ENCODE assay signal across 23 cellular contexts in genomic region chr4:61783050-61783449, GRCh38.
DNase-seq lines count a peak whose midpoint lies in the region; ATAC-seq, FAIRE-seq and TF ChIP-seq lines count a peak whose summit lies in the region.
"Had no signal": no experiment of that assay in that cellular context is flagged by ENCODE, and none has a peak within 500 bp of the region (broad histone marks: within the 10 kb centered on the region; RNA-seq: fewer than 3 reads in every experiment).

No MANE protein-coding gene starts in this region.

- H2AK5ac ChIP-seq in mesendoderm (ENCODE audit: low read length): no peak overlapping the region

- H2BK5ac ChIP-seq in mesendoderm (ENCODE audit: low read length): no peak overlapping the region

- dilution Hi-C loops in mammary epithelial cell (cut with HindIII; ENCODE audit: low sequenced_read_pairs): no loop called here

- H3K9me3 Mint-ChIP-seq in activated CD4-positive, alpha-beta T cell treated with anti-CD3 and anti-CD28 coated beads for 36 hours (ENCODE audit: low read depth): peaks cover 4% of the 10 kb centered on the region
- H3K9me3 Mint-ChIP-seq: stimulated activated memory B cell treated with anti-CD40 and anti-IgM and Interleukin-4, amounts not matched to agents 10 μg/mL and 1 μg/mL and 100 μg/mL, for 72 hours had no signal

- H3K9ac ChIP-seq in mammary epithelial cell (ENCODE audit: insufficient read depth, low read length): no peak overlapping the region
- H3K9ac ChIP-seq in mesendoderm (ENCODE audit: low read length): no peak overlapping the region
- H3K9ac ChIP-seq: BLaER1 treated with 17β-estradiol and CSF1 and Interleukin-3, amounts not matched to agents 10 nM and 100 nM had no signal

- in situ Hi-C loops in mammary epithelial cell (cut with MboI; ENCODE audit: low sequenced_read_pairs in 2 of 2): no loop called here

- H3K27me3 ChIP-seq in mammary epithelial cell (ENCODE audit: insufficient read depth, low read length): peaks cover 4% of the 10 kb centered on the region
- H3K27me3 ChIP-seq in right atrium auricular region: no peaks in the 10 kb centered on the region
- no peaks in the 10 kb centered on the region for H3K27me3 ChIP-seq in mesendoderm (ENCODE audit: insufficient read depth, low read length, poor library complexity)
- H3K27me3 ChIP-seq: BLaER1 treated with 17β-estradiol and CSF1 and Interleukin-3, amounts not matched to agents 10 nM and 100 nM; gastrocnemius medialis; left lung; upper lobe of right lung had no signal

- no peak overlapping the region for H3K23ac ChIP-seq in mesendoderm (ENCODE audit: low read length)

- no TSS peak for BruUV-seq in mammary epithelial cell (replicated peaks; lab: Mats Ljungman, UMichigan)

- H3K36me3 Mint-ChIP-seq in activated CD4-positive, alpha-beta T cell treated with anti-CD3 and anti-CD28 coated beads for 36 hours (ENCODE audit: low read depth): no peaks in the 10 kb centered on the region
- H3K36me3 Mint-ChIP-seq: stimulated activated memory B cell treated with anti-CD40 and anti-IgM and Interleukin-4, amounts not matched to agents 10 μg/mL and 1 μg/mL and 100 μg/mL, for 72 hours had no signal

- H3K4me3 ChIP-seq in mammary epithelial cell (replicated peaks in 1 of 3; ENCODE audit: insufficient read depth in 1 of 3, low read depth in 2 of 3, low read length in 3 of 3): no peak overlapping the region
- H3K4me3 ChIP-seq in right atrium auricular region: no peak overlapping the region
- no peak overlapping the region for H3K4me3 ChIP-seq in mesendoderm (ENCODE audit: low read length)
- H3K4me3 ChIP-seq: BLaER1 treated with 17β-estradiol and CSF1 and Interleukin-3, amounts not matched to agents 10 nM and 100 nM; gastrocnemius medialis; left lung; skin epidermis; upper lobe of right lung had no signal

- CTCF ChIA-PET in activated CD4-positive, alpha-beta T cell treated with anti-CD3 and anti-CD28 coated beads for 36 hours (lab: Charles Lee): no interaction called here
- CTCF ChIA-PET in mammary epithelial cell (lab: Charles Lee; ENCODE audit: low non-redundant PET): no interaction called here

- H3K9me3 ChIP-seq in mammary epithelial cell (replicated peaks; ENCODE audit: insufficient read depth, low read length) (no peaks in the 10 kb centered on the region), right atrium auricular region (no peaks in the 10 kb centered on the region)
- H3K9me3 ChIP-seq: BLaER1 treated with 17β-estradiol and CSF1 and Interleukin-3, amounts not matched to agents 10 nM and 100 nM; gastrocnemius medialis; left lung; upper lobe of right lung had no signal

- no peaks in the 10 kb centered on the region for H4K20me1 ChIP-seq in mammary epithelial cell (ENCODE audit: insufficient read depth, low read length)
- H4K20me1 ChIP-seq: BLaER1 treated with 17β-estradiol and CSF1 and Interleukin-3, amounts not matched to agents 10 nM and 100 nM had no signal

- DNase-seq in activated CD4-positive, alpha-beta T cell treated with anti-CD3 and anti-CD28 coated beads for 36 hours: no peak
- DNase-seq in activated CD4-positive, alpha-beta T cell treated with anti-CD3 and anti-CD28 coated beads, Interleukin-2, amount 50 U/mL, for 1 hour: no peak
- DNase-seq in mammary epithelial cell (peak; percentile 17), right atrium auricular region (ENCODE audit: low spot score) (no peak), mesendoderm (no peak), frontal cortex (ENCODE audit: low spot score in 2 of 2) (no peak)
- DNase-seq: 8988T; activated CD4-positive, alpha-beta T cell treated with anti-CD3 and anti-CD28 coated beads, Interleukin-2, amount 50 U/mL, for 48 hours; amygdala; DMS79; gastrocnemius medialis; H7; left lung; NCI-H82; upper lobe of right lung had no signal

- H4K8ac ChIP-seq in mesendoderm (ENCODE audit: low read depth, low read length): no peak overlapping the region

- no peak overlapping the region for H2BK120ac ChIP-seq in mesendoderm (ENCODE audit: low read depth, low read length)

- H3K4me3 Mint-ChIP-seq in activated CD4-positive, alpha-beta T cell treated with anti-CD3 and anti-CD28 coated beads for 36 hours: no peak overlapping the region
- H3K4me3 Mint-ChIP-seq: activated T-helper 1 cell treated with anti-CD3 and anti-CD28 coated beads, Interleukin-12 subunit alpha, Interleukin-12 subunit beta, Interleukin-2, Interleukin-4 antibody, amounts not matched to agents 30 ng/mL and 10 ng/mL and 1 ng/mL, durations not matched to agents 14 hours and 24 hours and 36 hours; stimulated activated memory B cell treated with anti-CD40 and anti-IgM and Interleukin-4, amounts not matched to agents 10 μg/mL and 1 μg/mL and 100 μg/mL, for 72 hours had no signal

- H3K27ac ChIP-seq in mammary epithelial cell (ENCODE audit: insufficient read depth, low read depth, low read length) (no peak overlapping the region), right atrium auricular region (no peak overlapping the region), mesendoderm (ENCODE audit: low read depth, low read length) (no peak overlapping the region)
- H3K27ac ChIP-seq: BLaER1 treated with 17β-estradiol and CSF1 and Interleukin-3, amounts not matched to agents 10 nM and 100 nM; gastrocnemius medialis; left lung; skin epidermis; upper lobe of right lung had no signal

- no peak for FAIRE-seq in frontal cortex (lab: Jason Lieb, UNC)
- FAIRE-seq: endothelial cell of umbilical vein, HepG2 had no signal

- POLR2A ChIA-PET in activated CD4-positive, alpha-beta T cell treated with anti-CD3 and anti-CD28 coated beads for 36 hours (lab: Charles Lee): no interaction called here

- ATAC-seq in activated CD4-positive, alpha-beta T cell treated with anti-CD3 and anti-CD28 coated beads for 36 hours: peak; percentile 42
- ATAC-seq in GM21619 (IDR thresholded peaks at IDR 0.05; ENCODE audit: unreplicated experiment): peak; percentile 69
- peak; percentile 85 for ATAC-seq in HG03060 (IDR thresholded peaks at IDR 0.05; ENCODE audit: low read depth, unreplicated experiment)
- ATAC-seq: gastrocnemius medialis; HepG2; left lung; stimulated activated memory B cell treated with anti-CD40 and anti-IgM and Interleukin-4, amounts not matched to agents 10 μg/mL and 1 μg/mL and 100 μg/mL, for 72 hours; upper lobe of right lung had no signal

- H3K4me1 Mint-ChIP-seq in activated CD4-positive, alpha-beta T cell treated with anti-CD3 and anti-CD28 coated beads for 36 hours: no peaks in the 10 kb centered on the region
- H3K4me1 Mint-ChIP-seq: stimulated activated memory B cell treated with anti-CD40 and anti-IgM and Interleukin-4, amounts not matched to agents 10 μg/mL and 1 μg/mL and 100 μg/mL, for 72 hours had no signal

- H2BK15ac ChIP-seq in mesendoderm (replicated peaks; ENCODE audit: low read depth): no peak overlapping the region

- no peak overlapping the region for H3K4me2 ChIP-seq in mammary epithelial cell (ENCODE audit: insufficient read depth, low read depth, low read length)
- no peak overlapping the region for H3K4me2 ChIP-seq in mesendoderm (ENCODE audit: low read length)
- H3K4me2 ChIP-seq: BLaER1 treated with 17β-estradiol and CSF1 and Interleukin-3, amounts not matched to agents 10 nM and 100 nM had no signal

- no peaks in the 10 kb centered on the region for H3K4me1 ChIP-seq in mammary epithelial cell (ENCODE audit: insufficient read depth, low read length)
- no peaks in the 10 kb centered on the region for H3K4me1 ChIP-seq in right atrium auricular region
- no peaks in the 10 kb centered on the region for H3K4me1 ChIP-seq in mesendoderm (ENCODE audit: control insufficient read depth, low read depth, low read length)
- H3K4me1 ChIP-seq: BLaER1 treated with 17β-estradiol and CSF1 and Interleukin-3, amounts not matched to agents 10 nM and 100 nM; gastrocnemius medialis; left lung; upper lobe of right lung had no signal

- H3K18ac ChIP-seq in mesendoderm (ENCODE audit: low read length): no peak overlapping the region

- H3K36me3 ChIP-seq in mammary epithelial cell (ENCODE audit: insufficient read depth, low read length) (no peaks in the 10 kb centered on the region), right atrium auricular region (no peaks in the 10 kb centered on the region), mesendoderm (ENCODE audit: control insufficient read depth, insufficient read depth, low read length) (no peaks in the 10 kb centered on the region)
- H3K36me3 ChIP-seq: BLaER1 treated with 17β-estradiol and CSF1 and Interleukin-3, amounts not matched to agents 10 nM and 100 nM; gastrocnemius medialis; left lung; upper lobe of right lung had no signal

- intact Hi-C loops in activated CD4-positive, alpha-beta T cell treated with anti-CD3 and anti-CD28 coated beads for 36 hours (cut with DNase I, micrococcal nuclease): no loop called here
- intact Hi-C loops in mammary epithelial cell (cut with micrococcal nuclease): no loop called here

- no peak overlapping the region for H4K5ac ChIP-seq in mesendoderm (ENCODE audit: low read length)

- H3K79me2 ChIP-seq in mammary epithelial cell (ENCODE audit: insufficient read depth, low read length) (no peaks in the 10 kb centered on the region), mesendoderm (ENCODE audit: control insufficient read depth, insufficient read depth, low read length) (no peaks in the 10 kb centered on the region)

- no peak overlapping the region for H3K56ac ChIP-seq in mesendoderm (ENCODE audit: low read length)

- TF ChIP-seq CTCF in mammary epithelial cell (conservative IDR thresholded peaks at IDR 0.05 in 1 of 2, IDR thresholded peaks at IDR 0.05 in 1 of 2; ENCODE audit: extremely low read depth in 1 of 2, insufficient read depth in 1 of 2, low read depth in 1 of 2, low read length in 2 of 2): no peak
- TF ChIP-seq CTCF in right atrium auricular region (IDR thresholded peaks at IDR 0.05): no peak

- H3K27ac Mint-ChIP-seq in activated CD4-positive, alpha-beta T cell treated with anti-CD3 and anti-CD28 coated beads for 36 hours: no peak overlapping the region
- H3K27ac Mint-ChIP-seq: activated T-helper 1 cell treated with anti-CD3 and anti-CD28 coated beads, Interleukin-12 subunit alpha, Interleukin-12 subunit beta, Interleukin-2, Interleukin-4 antibody, amounts not matched to agents 30 ng/mL and 10 ng/mL and 1 ng/mL, durations not matched to agents 14 hours and 24 hours and 36 hours; stimulated activated memory B cell treated with anti-CD40 and anti-IgM and Interleukin-4, amounts not matched to agents 10 μg/mL and 1 μg/mL and 100 μg/mL, for 72 hours had no signal

- no peaks in the 10 kb centered on the region for H3K79me1 ChIP-seq in mesendoderm (ENCODE audit: low read length)

- H3K4ac ChIP-seq in mesendoderm (ENCODE audit: low read depth, low read length): no peak overlapping the region

- H3K27me3 Mint-ChIP-seq in activated CD4-positive, alpha-beta T cell treated with anti-CD3 and anti-CD28 coated beads for 36 hours: no peaks in the 10 kb centered on the region
- H3K27me3 Mint-ChIP-seq: stimulated activated memory B cell treated with anti-CD40 and anti-IgM and Interleukin-4, amounts not matched to agents 10 μg/mL and 1 μg/mL and 100 μg/mL, for 72 hours had no signal

- no peak overlapping the region for H2AFZ ChIP-seq in mammary epithelial cell (ENCODE audit: low read depth, low read length)
